Comparison of ENCODE assay signal across 10 cellular contexts in genomic region chr3:173306110-173306509, GRCh38.
"Had no signal": no experiment of that assay in that cellular context is flagged by ENCODE, and none has a peak within 500 bp of the region (broad histone marks: within the 10 kb centered on the region; RNA-seq: fewer than 3 reads in every experiment).

No MANE protein-coding gene starts in this region.

- H3K36me3 ChIP-seq: HAP-1 had no signal

- H3K4me1 ChIP-seq: HAP-1 had no signal

- ATAC-seq: HCT116, HepG2, K562 had no signal

- H3K27ac Mint-ChIP-seq: HFFc6 had no signal

- H3K9me3 Mint-ChIP-seq: HFFc6 had no signal

- H3K27ac ChIP-seq: HL-60 had no signal

- H3K9me3 ChIP-seq: HAP-1 had no signal

- H3K4me3 Mint-ChIP-seq: HFFc6 had no signal

- H3K4me3 ChIP-seq: HAP-1, K562 had no signal

- DNase-seq: GOT3, H7, HFFc6, IMR-90, KG1 had no signal
